1 cellular context compared by ENCODE assay signal in the genomic region with DNA sequence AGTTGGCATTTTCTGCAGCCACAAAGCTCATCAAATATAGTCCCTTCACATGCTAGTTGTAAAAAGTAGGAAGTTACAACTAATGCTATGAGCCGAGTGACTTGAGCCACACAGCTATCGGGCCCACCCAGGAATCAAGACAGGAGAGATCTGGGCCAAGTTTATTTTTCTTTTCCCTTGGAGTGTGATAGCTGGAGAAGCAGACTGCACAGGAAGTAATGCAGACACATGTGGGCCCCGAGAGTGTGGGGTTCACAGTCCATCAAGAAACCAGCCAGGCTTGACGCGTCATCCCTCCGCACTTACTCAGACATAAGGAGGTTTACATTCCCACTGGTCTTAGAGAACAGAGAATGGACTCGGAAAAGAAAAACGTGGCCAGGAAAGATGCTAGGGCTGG.
TF ChIP-seq lines count a peak whose summit lies in the region.

No MANE protein-coding gene starts in this region.

TF ChIP-seq in HepG2, 621 proteins besides CTCF, POLR2A, EP300 and RAD21 (continued from another document):
- TF ChIP-seq, protein P1, sequence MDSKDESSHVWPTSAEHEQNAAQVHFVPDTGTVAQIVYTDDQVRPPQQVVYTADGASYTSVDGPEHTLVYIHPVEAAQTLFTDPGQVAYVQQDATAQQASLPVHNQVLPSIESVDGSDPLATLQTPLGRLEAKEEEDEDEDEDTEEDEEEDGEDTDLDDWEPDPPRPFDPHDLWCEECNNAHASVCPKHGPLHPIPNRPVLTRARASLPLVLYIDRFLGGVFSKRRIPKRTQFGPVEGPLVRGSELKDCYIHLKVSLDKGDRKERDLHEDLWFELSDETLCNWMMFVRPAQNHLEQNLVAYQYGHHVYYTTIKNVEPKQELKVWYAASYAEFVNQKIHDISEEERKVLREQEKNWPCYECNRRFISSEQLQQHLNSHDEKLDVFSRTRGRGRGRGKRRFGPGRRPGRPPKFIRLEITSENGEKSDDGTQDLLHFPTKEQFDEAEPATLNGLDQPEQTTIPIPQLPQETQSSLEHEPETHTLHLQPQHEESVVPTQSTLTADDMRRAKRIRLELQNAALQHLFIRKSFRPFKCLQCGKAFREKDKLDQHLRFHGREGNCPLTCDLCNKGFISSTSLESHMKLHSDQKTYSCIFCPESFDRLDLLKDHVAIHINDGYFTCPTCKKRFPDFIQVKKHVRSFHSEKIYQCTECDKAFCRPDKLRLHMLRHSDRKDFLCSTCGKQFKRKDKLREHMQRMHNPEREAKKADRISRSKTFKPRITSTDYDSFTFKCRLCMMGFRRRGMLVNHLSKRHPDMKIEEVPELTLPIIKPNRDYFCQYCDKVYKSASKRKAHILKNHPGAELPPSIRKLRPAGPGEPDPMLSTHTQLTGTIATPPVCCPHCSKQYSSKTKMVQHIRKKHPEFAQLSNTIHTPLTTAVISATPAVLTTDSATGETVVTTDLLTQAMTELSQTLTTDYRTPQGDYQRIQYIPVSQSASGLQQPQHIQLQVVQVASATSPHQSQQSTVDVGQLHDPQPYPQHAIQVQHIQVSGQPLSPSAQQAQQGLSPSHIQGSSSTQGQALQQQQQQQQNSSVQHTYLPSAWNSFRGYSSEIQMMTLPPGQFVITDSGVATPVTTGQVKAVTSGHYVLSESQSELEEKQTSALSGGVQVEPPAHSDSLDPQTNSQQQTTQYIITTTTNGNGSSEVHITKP (CRISPR knock-in tag; IDR thresholded peaks at IDR 0.05; ENCODE audit: low read depth): no peak
- no peak for TF ChIP-seq ZMYM4 (CRISPR knock-in tag; IDR thresholded peaks at IDR 0.05)
- TF ChIP-seq, protein P2, sequence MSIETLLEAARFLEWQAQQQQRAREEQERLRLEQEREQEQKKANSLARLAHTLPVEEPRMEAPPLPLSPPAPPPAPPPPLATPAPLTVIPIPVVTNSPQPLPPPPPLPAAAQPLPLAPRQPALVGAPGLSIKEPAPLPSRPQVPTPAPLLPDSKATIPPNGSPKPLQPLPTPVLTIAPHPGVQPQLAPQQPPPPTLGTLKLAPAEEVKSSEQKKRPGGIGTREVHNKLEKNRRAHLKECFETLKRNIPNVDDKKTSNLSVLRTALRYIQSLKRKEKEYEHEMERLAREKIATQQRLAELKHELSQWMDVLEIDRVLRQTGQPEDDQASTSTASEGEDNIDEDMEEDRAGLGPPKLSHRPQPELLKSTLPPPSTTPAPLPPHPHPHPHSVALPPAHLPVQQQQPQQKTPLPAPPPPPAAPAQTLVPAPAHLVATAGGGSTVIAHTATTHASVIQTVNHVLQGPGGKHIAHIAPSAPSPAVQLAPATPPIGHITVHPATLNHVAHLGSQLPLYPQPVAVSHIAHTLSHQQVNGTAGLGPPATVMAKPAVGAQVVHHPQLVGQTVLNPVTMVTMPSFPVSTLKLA (IDR thresholded peaks at IDR 0.05): no peak
- TF ChIP-seq ZBTB38 (CRISPR knock-in tag; IDR thresholded peaks at IDR 0.05): no peak
- no peak for TF ChIP-seq ZNF326 (CRISPR knock-in tag; IDR thresholded peaks at IDR 0.05; ENCODE audit: borderline replicate concordance)
- no peak for TF ChIP-seq SMC3 (IDR thresholded peaks at IDR 0.05; ENCODE audit: low read length)
- no peak for TF ChIP-seq KDM4B (CRISPR knock-in tag; IDR thresholded peaks at IDR 0.05)
- TF ChIP-seq TAF1 (CRISPR knock-in tag; IDR thresholded peaks at IDR 0.05): no peak
- TF ChIP-seq ZNF20 (CRISPR knock-in tag; IDR thresholded peaks at IDR 0.05): no peak
- no peak for TF ChIP-seq ZNF234 (CRISPR knock-in tag; conservative IDR thresholded peaks at IDR 0.05)
- no peak for TF ChIP-seq HNRNPL (IDR thresholded peaks at IDR 0.05; ENCODE audit: low read depth, low read length)
- TF ChIP-seq ZNF382 (CRISPR knock-in tag; IDR thresholded peaks at IDR 0.05; ENCODE audit: borderline replicate concordance): no peak
- TF ChIP-seq, protein P3, sequence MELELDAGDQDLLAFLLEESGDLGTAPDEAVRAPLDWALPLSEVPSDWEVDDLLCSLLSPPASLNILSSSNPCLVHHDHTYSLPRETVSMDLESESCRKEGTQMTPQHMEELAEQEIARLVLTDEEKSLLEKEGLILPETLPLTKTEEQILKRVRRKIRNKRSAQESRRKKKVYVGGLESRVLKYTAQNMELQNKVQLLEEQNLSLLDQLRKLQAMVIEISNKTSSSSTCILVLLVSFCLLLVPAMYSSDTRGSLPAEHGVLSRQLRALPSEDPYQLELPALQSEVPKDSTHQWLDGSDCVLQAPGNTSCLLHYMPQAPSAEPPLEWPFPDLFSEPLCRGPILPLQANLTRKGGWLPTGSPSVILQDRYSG (CRISPR knock-in tag; IDR thresholded peaks at IDR 0.05): no peak
- no peak for TF ChIP-seq RBM22 (optimal IDR thresholded peaks at IDR 0.05; ENCODE audit: low read length)
- TF ChIP-seq DMAP1 (CRISPR knock-in tag; IDR thresholded peaks at IDR 0.05): no peak
- TF ChIP-seq ZNF350 (CRISPR knock-in tag; IDR thresholded peaks at IDR 0.05; ENCODE audit: borderline replicate concordance, low read depth): no peak
